In genomic region chr16:56637814-56638750, GRCh38 we compare ENCODE assay signal across 9 cellular contexts. TPM values are rescaled to one million over a fixed set of nuclear protein-coding genes. Genes with fewer than 3 reads are reported as not detected.
DNase-seq lines count a peak whose midpoint lies in the region; ATAC-seq and TF ChIP-seq lines count a peak whose summit lies in the region.
"Had no signal": no experiment of that assay in that cellular context is flagged by ENCODE, and none has a peak within 500 bp of the region (broad histone marks: within the 10 kb centered on the region; RNA-seq: fewer than 3 reads in every experiment).

Gene MT1A (plus strand): TSS chr16:56638666. CDS start chr16:56638739, 73 bp downstream.

- TF ChIP-seq CTCF in chondrocyte (IDR thresholded peaks at IDR 0.05): no peak
- no peak for TF ChIP-seq CTCF in GM13977 (IDR thresholded peaks at IDR 0.05; ENCODE audit: extremely low read depth, insufficient read depth, missing control alignments)

- in situ Hi-C loops in GM13977 (cut with MboI; ENCODE audit: low pct_unique_long_range_greater_than_20kb, low sequenced_read_pairs, unreplicated experiment): no loop called here

- H3K27ac Mint-ChIP-seq in activated CD4-positive, alpha-beta T cell treated with anti-CD3 and anti-CD28 coated beads, Interleukin-2, amount 10 ng/mL, durations not matched to agents 24 days and 14 days: no peak within 1 kb of the TSS
- no peak within 1 kb of the TSS for H3K27ac Mint-ChIP-seq in chondrocyte (ENCODE audit: unreplicated experiment)
- H3K27ac Mint-ChIP-seq in stimulated activated naive CD8-positive, alpha-beta T cell treated with anti-CD3 and anti-CD28 coated beads, Interleukin-15, amount 100 ng/mL, for 72 hours: peak within 1 kb of the TSS in 1 of 2 donors; percentile 41

- peak within 1 kb of the TSS; percentile 82 for H3K4me3 Mint-ChIP-seq in activated CD4-positive, alpha-beta T cell treated with anti-CD3 and anti-CD28 coated beads, Interleukin-2, amount 10 ng/mL, durations not matched to agents 24 days and 14 days
- H3K4me3 Mint-ChIP-seq in chondrocyte (ENCODE audit: unreplicated experiment): peak within 1 kb of the TSS; percentile 70
- H3K4me3 Mint-ChIP-seq in stimulated activated naive CD8-positive, alpha-beta T cell treated with anti-CD3 and anti-CD28 coated beads, Interleukin-15, amount 100 ng/mL, for 72 hours: peak within 1 kb of the TSS; percentile 83

- peaks cover 30% of the 10 kb centered on the region for H3K4me1 Mint-ChIP-seq in activated CD4-positive, alpha-beta T cell treated with anti-CD3 and anti-CD28 coated beads, Interleukin-2, amount 10 ng/mL, durations not matched to agents 24 days and 14 days
- peaks cover 14% of the 10 kb centered on the region for H3K4me1 Mint-ChIP-seq in chondrocyte (ENCODE audit: low read depth)
- H3K4me1 Mint-ChIP-seq in stimulated activated naive CD8-positive, alpha-beta T cell treated with anti-CD3 and anti-CD28 coated beads, Interleukin-15, amount 100 ng/mL, for 72 hours: peaks cover 50% of the 10 kb centered on the region

- H3K36me3 Mint-ChIP-seq in activated CD4-positive, alpha-beta T cell treated with anti-CD3 and anti-CD28 coated beads, Interleukin-2, amount 10 ng/mL, durations not matched to agents 24 days and 14 days (ENCODE audit: low read depth): peaks cover 3% of the 10 kb centered on the region
- peaks cover 2% of the 10 kb centered on the region for H3K36me3 Mint-ChIP-seq in chondrocyte (ENCODE audit: low read depth)

- intact Hi-C loops in activated CD4-positive, alpha-beta T cell treated with anti-CD3 and anti-CD28 coated beads, Interleukin-2, amount 10 ng/mL, durations not matched to agents 24 days and 14 days (cut with micrococcal nuclease): no loop called here

- peaks cover 82% of the 10 kb centered on the region for H3K27me3 Mint-ChIP-seq in activated CD4-positive, alpha-beta T cell treated with anti-CD3 and anti-CD28 coated beads, Interleukin-2, amount 10 ng/mL, durations not matched to agents 24 days and 14 days
- H3K27me3 Mint-ChIP-seq in chondrocyte (ENCODE audit: low read depth): peaks cover 72% of the 10 kb centered on the region
- peaks cover 84% of the 10 kb centered on the region for H3K27me3 Mint-ChIP-seq in stimulated activated naive CD8-positive, alpha-beta T cell treated with anti-CD3 and anti-CD28 coated beads, Interleukin-15, amount 100 ng/mL, for 72 hours

- peak; percentile 81 for DNase-seq in activated CD4-positive, alpha-beta T cell treated with anti-CD3 and anti-CD28 coated beads, Interleukin-2, amount 10 ng/mL, durations not matched to agents 24 days and 14 days
- no peak for DNase-seq in activated CD4-positive, alpha-beta T cell treated with anti-CD3 and anti-CD28 coated beads, Interleukin-2, amount 50 U/mL, for 1 hour
- DNase-seq in chondrocyte (ENCODE audit: low spot score): no peak
- peak; percentile 72 for DNase-seq in left kidney (ENCODE audit: low read depth, low spot score)
- DNase-seq in stimulated activated naive CD8-positive, alpha-beta T cell treated with anti-CD3 and anti-CD28 coated beads, Interleukin-15, amount 100 ng/mL, for 72 hours: no peak
- DNase-seq in GM13977 (ENCODE audit: low spot score): no peak

- ATAC-seq in stimulated activated naive CD8-positive, alpha-beta T cell treated with anti-CD3 and anti-CD28 coated beads, Interleukin-15, amount 100 ng/mL, for 72 hours: peak; percentile 69
- no peak for ATAC-seq in HG02970 (IDR thresholded peaks at IDR 0.05; ENCODE audit: low FRiP score, unreplicated experiment)
- ATAC-seq in GM21367 (IDR thresholded peaks at IDR 0.05; ENCODE audit: unreplicated experiment): no peak

- H3K9me3 Mint-ChIP-seq in activated CD4-positive, alpha-beta T cell treated with anti-CD3 and anti-CD28 coated beads, Interleukin-2, amount 10 ng/mL, durations not matched to agents 24 days and 14 days: no peaks in the 10 kb centered on the region
- no peaks in the 10 kb centered on the region for H3K9me3 Mint-ChIP-seq in chondrocyte (ENCODE audit: low read depth)
- no peaks in the 10 kb centered on the region for H3K9me3 Mint-ChIP-seq in stimulated activated naive CD8-positive, alpha-beta T cell treated with anti-CD3 and anti-CD28 coated beads, Interleukin-15, amount 100 ng/mL, for 72 hours

RNA-seq across cellular contexts. Expression of gene MT1A, which starts in this region (rescaled TPM):
- total RNA-seq in activated CD4-positive, alpha-beta T cell treated with anti-CD3 and anti-CD28 coated beads, Interleukin-2, amount 10 ng/mL, durations not matched to agents 24 days and 14 days: 1.8 and 2.1 TPM in 2 replicates
- 1.1 TPM in 1 of 3 replicates, not detected in the others for total RNA-seq in chondrocyte
- total RNA-seq: SJSA1 had no signal

Comparison
In these comparisons a context has a peak if more than half of its experiments do, and no peak if none do; other contexts are left out.
1. DNase-seq: peak in activated CD4-positive, alpha-beta T cell treated with anti-CD3 and anti-CD28 coated beads, Interleukin-2, amount 10 ng/mL, durations not matched to agents 24 days and 14 days (single experiment) and left kidney (single experiment); none in activated CD4-positive, alpha-beta T cell treated with anti-CD3 and anti-CD28 coated beads, Interleukin-2, amount 50 U/mL, for 1 hour (single experiment), chondrocyte (single experiment), stimulated activated naive CD8-positive, alpha-beta T cell treated with anti-CD3 and anti-CD28 coated beads, Interleukin-15, amount 100 ng/mL, for 72 hours (0 of 2) and GM13977 (single experiment).
2. Peak in every context shown above with its lines, with median percentiles within 50 percentile points of each other: H3K4me3 Mint-ChIP-seq.